ENCODE assay signal across 22 cellular contexts in the genomic region with DNA sequence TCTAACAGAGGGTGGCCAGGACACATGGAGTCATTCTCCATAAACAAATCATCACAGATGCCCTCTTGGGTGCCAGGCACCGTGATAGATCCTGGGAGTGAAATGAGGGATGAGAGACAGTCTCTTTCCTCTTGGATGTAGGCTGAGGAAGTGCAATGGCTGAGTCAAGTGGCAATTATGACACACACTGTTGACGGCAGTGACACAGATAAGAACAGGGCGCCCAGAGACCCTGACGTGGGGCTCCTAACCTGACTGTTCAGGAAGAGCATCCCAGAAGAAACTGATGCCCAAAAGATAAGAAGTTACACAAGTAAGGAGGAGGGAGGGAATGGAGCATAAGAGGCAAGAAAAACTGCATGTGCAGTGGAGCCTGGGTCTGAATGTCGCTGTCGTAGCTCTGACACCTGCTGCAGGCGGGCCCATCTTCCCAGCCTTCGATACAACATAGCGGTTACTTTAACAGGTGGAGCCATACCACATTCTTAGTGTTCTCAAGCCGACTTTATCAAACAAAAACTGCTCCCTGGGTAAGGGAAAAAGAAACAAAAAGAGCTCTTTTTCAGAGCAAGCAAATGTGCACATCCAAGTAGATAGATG.
"Had no signal": no experiment of that assay in that cellular context is flagged by ENCODE, and none has a peak within 500 bp of the region (broad histone marks: within the 10 kb centered on the region; RNA-seq: fewer than 3 reads in every experiment).

No MANE protein-coding gene starts in this region.

- H3K9me3 Mint-ChIP-seq: activated naive CD8-positive, alpha-beta T cell treated with anti-CD3 and anti-CD28 coated beads, Interleukin-2, amount 50 U/mL, for 24 hours; immature natural killer cell had no signal

- H3K9me3 ChIP-seq: left ventricle myocardium inferior, sigmoid colon, thyroid gland had no signal

- DNase-seq: activated CD4-positive, alpha-beta memory T cell treated with anti-CD3 and anti-CD28 coated beads for 36 hours; activated effector memory CD4-positive, alpha-beta T cell treated with Interleukin-2 at 50 U/mL for 16 hours; activated naive CD4-positive, alpha-beta T cell treated with anti-CD3 and anti-CD28 coated beads, Interleukin-2, amount 10 ng/mL, durations not matched to agents 7 days and 5 days; activated naive CD8-positive, alpha-beta T cell treated with anti-CD3 and anti-CD28 coated beads, Interleukin-2, amount 50 U/mL, for 24 hours; activated T-cell treated with anti-CD3 and anti-CD28 coated beads for 4 hours; anterior cingulate cortex; caudate nucleus; dorsolateral prefrontal cortex; immature natural killer cell; kidney glomerular epithelial cell; left ventricle myocardium inferior; mammary epithelial cell; midbrain; nucleus accumbens; sigmoid colon; spleen; stimulated activated naive B cell treated with anti-CD40 and anti-IgM and Interleukin-4, amounts not matched to agents 10 μg/mL and 1 μg/mL and 100 μg/mL, for 72 hours; thyroid gland; WERI-Rb-1 had no signal

- H3K27me3 ChIP-seq: sigmoid colon, spleen, thyroid gland had no signal

- FAIRE-seq: colon had no signal

- H3K36me3 ChIP-seq: left ventricle myocardium inferior, sigmoid colon, spleen, thyroid gland, WERI-Rb-1 had no signal

- ATAC-seq: activated naive CD8-positive, alpha-beta T cell treated with anti-CD3 and anti-CD28 coated beads, Interleukin-2, amount 50 U/mL, for 24 hours; stimulated activated naive B cell treated with anti-CD40 and anti-IgM and Interleukin-4, amounts not matched to agents 10 μg/mL and 1 μg/mL and 100 μg/mL, for 72 hours had no signal

- H3K36me3 Mint-ChIP-seq: activated CD4-positive, alpha-beta memory T cell treated with anti-CD3 and anti-CD28 coated beads for 36 hours; immature natural killer cell; stimulated activated naive B cell treated with anti-CD40 and anti-IgM and Interleukin-4, amounts not matched to agents 10 μg/mL and 1 μg/mL and 100 μg/mL, for 72 hours had no signal

- H3K27me3 Mint-ChIP-seq: activated CD4-positive, alpha-beta memory T cell treated with anti-CD3 and anti-CD28 coated beads for 36 hours; activated naive CD4-positive, alpha-beta T cell treated with anti-CD3 and anti-CD28 coated beads, Interleukin-2, amount 10 ng/mL, durations not matched to agents 7 days and 5 days; activated naive CD8-positive, alpha-beta T cell treated with anti-CD3 and anti-CD28 coated beads, Interleukin-2, amount 50 U/mL, for 24 hours; stimulated activated naive B cell treated with anti-CD40 and anti-IgM and Interleukin-4, amounts not matched to agents 10 μg/mL and 1 μg/mL and 100 μg/mL, for 72 hours had no signal

- H3K4me3 ChIP-seq: dorsolateral prefrontal cortex, left ventricle myocardium inferior, sigmoid colon, spleen, thyroid gland had no signal

- H3K27ac Mint-ChIP-seq: activated CD4-positive, alpha-beta memory T cell treated with anti-CD3 and anti-CD28 coated beads for 36 hours; activated naive CD4-positive, alpha-beta T cell treated with anti-CD3 and anti-CD28 coated beads, Interleukin-2, amount 10 ng/mL, durations not matched to agents 7 days and 5 days; activated naive CD8-positive, alpha-beta T cell treated with anti-CD3 and anti-CD28 coated beads, Interleukin-2, amount 50 U/mL, for 24 hours; brain; nephron; stimulated activated naive B cell treated with anti-CD40 and anti-IgM and Interleukin-4, amounts not matched to agents 10 μg/mL and 1 μg/mL and 100 μg/mL, for 72 hours had no signal

- H3K4me1 ChIP-seq: left ventricle myocardium inferior, sigmoid colon, thyroid gland had no signal

- H3K27ac ChIP-seq: dorsolateral prefrontal cortex, left ventricle myocardium inferior, sigmoid colon, spleen, thyroid gland, WERI-Rb-1 had no signal

- H3K4me3 Mint-ChIP-seq: activated CD4-positive, alpha-beta memory T cell treated with anti-CD3 and anti-CD28 coated beads for 36 hours; activated naive CD4-positive, alpha-beta T cell treated with anti-CD3 and anti-CD28 coated beads, Interleukin-2, amount 10 ng/mL, durations not matched to agents 7 days and 5 days; activated naive CD8-positive, alpha-beta T cell treated with anti-CD3 and anti-CD28 coated beads, Interleukin-2, amount 50 U/mL, for 24 hours; brain; immature natural killer cell; nephron; stimulated activated naive B cell treated with anti-CD40 and anti-IgM and Interleukin-4, amounts not matched to agents 10 μg/mL and 1 μg/mL and 100 μg/mL, for 72 hours had no signal
